In the genomic region with DNA sequence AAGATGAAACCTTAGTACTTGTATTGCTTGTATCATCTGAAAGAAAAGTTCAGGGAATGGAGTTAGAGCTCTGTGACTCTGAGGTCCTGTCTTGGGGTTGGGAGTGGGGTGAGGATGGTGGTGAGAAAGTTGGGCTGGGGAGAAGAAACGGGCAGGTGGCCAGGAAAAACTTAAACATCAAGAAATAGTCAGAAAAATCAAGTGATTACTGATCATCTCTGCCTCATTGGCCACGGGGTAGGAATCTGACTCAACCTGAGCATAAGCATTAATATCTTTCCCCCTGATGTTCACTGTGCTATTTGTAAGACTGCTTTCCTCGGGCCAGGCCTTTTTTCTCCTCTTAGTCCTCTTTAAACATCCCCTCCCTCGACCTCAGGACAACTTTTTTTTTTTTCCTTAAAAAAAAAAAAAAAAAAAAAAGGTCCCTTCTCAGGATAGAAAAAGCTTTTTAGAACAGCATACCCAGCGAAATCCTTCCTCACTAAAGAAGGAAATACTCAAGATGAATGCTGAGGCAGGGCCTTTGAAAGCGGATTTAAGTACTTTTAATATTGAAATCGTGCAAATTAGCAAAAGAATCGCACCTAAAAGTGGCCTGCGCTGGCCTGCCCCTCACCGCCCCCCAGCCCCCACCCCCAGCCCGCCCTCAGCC, we compare ENCODE assay signal across 12 cellular contexts. TPM values are rescaled to one million over a fixed set of nuclear protein-coding genes. Genes with fewer than 3 reads are reported as not detected.
DNase-seq lines count a peak whose midpoint lies in the region; ATAC-seq lines count a peak whose summit lies in the region.
"Had no signal": no experiment of that assay in that cellular context is flagged by ENCODE, and none has a peak within 500 bp of the region (broad histone marks: within the 10 kb centered on the region; RNA-seq: fewer than 3 reads in every experiment).

No MANE protein-coding gene starts in this region.

- H3K9me2 ChIP-seq in GM23248 (ENCODE audit: insufficient read depth): no peaks in the 10 kb centered on the region

- H3K4me1 ChIP-seq in GM23248 (ENCODE audit: insufficient read depth): peaks cover 44% of the 10 kb centered on the region

- peaks cover 98% of the 10 kb centered on the region for H3K79me2 ChIP-seq in GM23248 (ENCODE audit: insufficient read depth)

- H3K27me3 ChIP-seq in GM23248 (replicated peaks; ENCODE audit: insufficient read depth): no peaks in the 10 kb centered on the region

- H3K27ac ChIP-seq in GM23248: peak overlapping the region; percentile 71

- H3K36me3 ChIP-seq in GM23248 (ENCODE audit: low read depth): peaks cover 35% of the 10 kb centered on the region

- no peak overlapping the region for H2AFZ ChIP-seq in GM23248

- no peaks in the 10 kb centered on the region for H3K9me3 ChIP-seq in GM23248 (ENCODE audit: low read depth)

- H3K9ac ChIP-seq in GM23248: peak overlapping the region; percentile 47

- H3K4me2 ChIP-seq in GM23248 (ENCODE audit: unreplicated experiment): peak overlapping the region; percentile 60

- H3K4me3 ChIP-seq in GM23248: peak overlapping the region; percentile 6; the same call in 1 of the 2 replicates

- ATAC-seq in HG03342 (IDR thresholded peaks at IDR 0.05; ENCODE audit: unreplicated experiment) (no peak), HG02884 (IDR thresholded peaks at IDR 0.05; ENCODE audit: unreplicated experiment) (no peak)

- peaks cover 27% of the 10 kb centered on the region for H3F3A ChIP-seq in GM23248 (ENCODE audit: insufficient read depth)

- 77 to 86% methylated on average over 9 to 11 of the region's 11 CpGs for WGBS in GM23248 (ENCODE audit: low coverage in 1 of 2, low lambda C conversion rate in 2 of 2, missing lambda C conversion rate in 2 of 2), 2 experiments

- in situ Hi-C loops in GM23248 (cut with MboI): no loop called here

- DNase-seq in GM23248 (peak; percentile 62), amniotic epithelial cell (ENCODE audit: low read depth) (peak; percentile 62), globus pallidus (ENCODE audit: low spot score) (peak; percentile 39), retina (peak; percentile 23), NCI-H2029 treated with DMSO at 0.1 percent for 48 hours (lab: John Stamatoyannopoulos, UW) (no peak)
- DNase-seq in stimulated activated CD4-positive, alpha-beta T cell treated with anti-CD3 and anti-CD28 coated beads, Interleukin-4, amount 100 ng/mL, for 24 hours: no peak
- DNase-seq: activated CD4-positive, CD25-positive, alpha-beta regulatory T cell treated with anti-CD3 and anti-CD28 coated beads, Interleukin-2, amount 50 U/mL, for 72 hours; CD8-positive, alpha-beta memory T cell; NCI-H1105 treated with DMSO at 0.1 percent for 48 hours; OCI-M1 had no signal

- H4K20me1 ChIP-seq in GM23248 (ENCODE audit: insufficient read depth): no peaks in the 10 kb centered on the region; the same call in none of the 2 replicates

RNA-seq across cellular contexts. Expression of a gene that starts 5.7 kb away (rescaled TPM):
- 23.7 and 29.3 TPM in 2 replicates for total RNA-seq in GM23248 (2014; rRNA removed; shearing (Covaris generic))
- polyA plus RNA-seq in GM23248 (2016; fragmentation: Nextera tagmentation; extraction: Ambion mirVana): 24.1 and 26.2 TPM in 2 replicates
- total RNA-seq: CD8-positive, alpha-beta memory T cell had no signal
- polyA plus RNA-seq: CD8-positive, alpha-beta memory T cell had no signal

Comparison
In these comparisons a context has a peak if more than half of its experiments do, and no peak if none do; other contexts are left out.
1. DNase-seq: peak in GM23248 (single experiment), amniotic epithelial cell (single experiment), globus pallidus (single experiment) and retina (single experiment); none in NCI-H2029 treated with DMSO at 0.1 percent for 48 hours (single experiment) and stimulated activated CD4-positive, alpha-beta T cell treated with anti-CD3 and anti-CD28 coated beads, Interleukin-4, amount 100 ng/mL, for 24 hours (single experiment).